Comparison of ENCODE assay signal across 8 cellular contexts in genomic region chr12:26065451-26065850, GRCh38. TPM values are rescaled to one million over a fixed set of nuclear protein-coding genes. Genes with fewer than 3 reads are reported as not detected.
"Had no signal": no experiment of that assay in that cellular context is flagged by ENCODE, and none has a peak within 500 bp of the region (broad histone marks: within the 10 kb centered on the region; RNA-seq: fewer than 3 reads in every experiment).

No MANE protein-coding gene starts in this region.

- H2AFZ ChIP-seq: GM23338 had no signal

- DNase-seq: H7, HFFc6, IMR-90 had no signal

- H3K9me3 Mint-ChIP-seq: GM23338, HFFc6 had no signal

- H3K27ac Mint-ChIP-seq: GM23338, HFFc6 had no signal

- H3K27ac ChIP-seq: HL-60 had no signal

- H3K4me2 ChIP-seq: GM23338 had no signal

- H3K36me3 ChIP-seq: HAP-1 had no signal

- H3K4me1 ChIP-seq: HAP-1 had no signal

- FAIRE-seq: H1 had no signal

- H3K4me3 ChIP-seq: GM23338, HAP-1, K562 had no signal

- H3K9me3 ChIP-seq: HAP-1 had no signal

- H3K4me3 Mint-ChIP-seq: GM23338, HFFc6 had no signal

RNA-seq across cellular contexts. Expression of gene BHLHE41, which starts 59.4 kb away (rescaled TPM):
- total RNA-seq: K562 had no signal
- polyA plus RNA-seq: K562 had no signal
